ENCODE assay signal across 8 cellular contexts in genomic region chr12:89244536-89244935, GRCh38.
DNase-seq lines count a peak whose midpoint lies in the region; ATAC-seq and TF ChIP-seq lines count a peak whose summit lies in the region.

No MANE protein-coding gene starts in this region.

- H3K4me3 ChIP-seq in SK-N-MC (peak overlapping the region; percentile 37), fibroblast of the aortic adventitia (ENCODE audit: low read depth, low read length) (no peak overlapping the region), coronary artery (no peak overlapping the region), BE2C (ENCODE audit: low read depth, low read length) (no peak overlapping the region)

- no peak overlapping the region for H3K27ac ChIP-seq in SK-N-MC
- H3K27ac ChIP-seq in coronary artery = no peak overlapping the region

- DNase-seq in AML-193 (lab: John Stamatoyannopoulos, UW) (peak; percentile 85 to 96), SK-N-MC (ENCODE audit: low read depth, low spot score) (no peak), fibroblast of the aortic adventitia (ENCODE audit: low read depth) (peak; percentile 75), coronary artery (ENCODE audit: low spot score) (no peak), HUDEP-2 (lab: John Stamatoyannopoulos, UW; ENCODE audit: unreplicated experiment in 76 of 76) (no peak), DMS 273 treated with DMSO at 0.1 percent for 48 hours (lab: John Stamatoyannopoulos, UW) (no peak), BE2C (no peak)

- H3K9me3 ChIP-seq in SK-N-MC (ENCODE audit: low read depth, low read length) (no peaks in the 10 kb centered on the region; the same call in 1 of the 2 replicates), BE2C (no peaks in the 10 kb centered on the region)

- no peak for TF ChIP-seq CTCF in fibroblast of the aortic adventitia (IDR thresholded peaks at IDR 0.05; ENCODE audit: insufficient read depth, low read length)
- no peak for TF ChIP-seq CTCF in coronary artery (IDR thresholded peaks at IDR 0.05)
- no peak for TF ChIP-seq CTCF in BE2C (IDR thresholded peaks at IDR 0.05; ENCODE audit: low read depth, low read length)

- H3K27me3 ChIP-seq in BE2C = no peaks in the 10 kb centered on the region

- H3K36me3 ChIP-seq in SK-N-MC (ENCODE audit: insufficient read depth, low read length) (no peaks in the 10 kb centered on the region), BE2C (no peaks in the 10 kb centered on the region)

- no peaks in the 10 kb centered on the region for H3K4me1 ChIP-seq in BE2C

- H3K9ac ChIP-seq in SK-N-MC (ENCODE audit: insufficient read length) = no peak overlapping the region

- peak; percentile 82 for ATAC-seq in GM19351 (IDR thresholded peaks at IDR 0.05; ENCODE audit: unreplicated experiment)

Comparison
In these comparisons a context has a peak if more than half of its experiments do, and no peak if none do; other contexts are left out.
1. DNase-seq: peak in AML-193 (2 of 2) and fibroblast of the aortic adventitia (single experiment); none in SK-N-MC (single experiment), coronary artery (single experiment), HUDEP-2 (0 of 76), DMS 273 treated with DMSO at 0.1 percent for 48 hours (single experiment) and BE2C (single experiment).